In the genomic region with DNA sequence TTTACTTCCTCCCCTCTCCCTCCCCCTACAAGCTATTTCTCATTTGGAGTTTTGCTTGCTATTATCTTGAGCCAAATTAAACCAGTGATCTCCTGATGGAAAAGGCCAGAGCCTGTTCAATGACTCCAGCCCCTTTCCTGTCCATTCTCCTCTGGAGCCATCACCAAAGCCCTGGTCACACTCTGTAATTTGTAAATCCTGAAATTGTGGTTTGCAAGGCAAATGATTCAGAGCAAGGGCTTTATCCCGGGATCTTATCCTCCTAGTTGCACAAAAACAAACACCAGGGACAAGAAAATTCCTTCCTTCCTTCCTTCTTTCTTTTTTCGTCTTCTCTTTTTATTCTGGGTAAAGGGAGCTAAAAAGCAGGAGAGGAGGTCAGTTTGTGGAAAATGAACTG, we compare ENCODE assay signal across 22 cellular contexts.
DNase-seq lines count a peak whose midpoint lies in the region; ATAC-seq and TF ChIP-seq lines count a peak whose summit lies in the region.
"Had no signal": no experiment of that assay in that cellular context is flagged by ENCODE, and none has a peak within 500 bp of the region (broad histone marks: within the 10 kb centered on the region; RNA-seq: fewer than 3 reads in every experiment).

No MANE protein-coding gene starts in this region.

- no peak overlapping the region for H3K27ac Mint-ChIP-seq in activated naive CD4-positive, alpha-beta T cell treated with anti-CD3 and anti-CD28 coated beads for 36 hours
- no peak overlapping the region for H3K27ac Mint-ChIP-seq in activated naive CD4-positive, alpha-beta T cell treated with anti-CD3 and anti-CD28 coated beads, Interleukin-2, amount 50 U/mL, for 72 hours
- peak overlapping the region; percentile 32 for H3K27ac Mint-ChIP-seq in activated T-helper 17 cell treated with anti-CD3 and anti-CD28 coated beads, Interleukin-2, amount 50 U/mL, for 72 hours
- H3K27ac Mint-ChIP-seq in type B pancreatic cell, result peak overlapping the region; percentile 44
- H3K27ac Mint-ChIP-seq: natural killer cell treated with Interleukin-12 subunit alpha and Interleukin-12 subunit beta and Interleukin-15 and Interleukin-18, amount 100 ng/mL, for 72 hours; stimulated activated naive CD8-positive, alpha-beta T cell treated with anti-CD3 and anti-CD28 coated beads, Interleukin-15, Interleukin-2, amounts not matched to agents 100 ng/mL and 50 ng/mL, for 24 hours had no signal

- H3K27ac ChIP-seq in iPS-18a (ENCODE audit: low read length), result peak overlapping the region; percentile 86
- H3K27ac ChIP-seq: C4-2B, colonic mucosa, hepatocyte, HL-60, prostate gland had no signal

- CTCF ChIA-PET in activated naive CD4-positive, alpha-beta T cell treated with anti-CD3 and anti-CD28 coated beads for 36 hours (lab: Charles Lee), result no interaction called here

- no peaks in the 10 kb centered on the region for H3K9me3 ChIP-seq in iPS-18a (ENCODE audit: control insufficient read depth, low read depth, low read length)
- H3K9me3 ChIP-seq: colonic mucosa, prostate gland had no signal

- no peaks in the 10 kb centered on the region for H3K27me3 ChIP-seq in iPS-18a (ENCODE audit: control insufficient read depth, insufficient read depth, low read length)
- H3K27me3 ChIP-seq: colonic mucosa, hepatocyte had no signal

- H3K4me3 Mint-ChIP-seq in activated naive CD4-positive, alpha-beta T cell treated with anti-CD3 and anti-CD28 coated beads for 36 hours, result peak overlapping the region; percentile 28
- H3K4me3 Mint-ChIP-seq in activated T-helper 17 cell treated with anti-CD3 and anti-CD28 coated beads, Interleukin-2, amount 50 U/mL, for 72 hours, result no peak overlapping the region
- H3K4me3 Mint-ChIP-seq in type B pancreatic cell, result no peak overlapping the region
- H3K4me3 Mint-ChIP-seq: natural killer cell treated with Interleukin-12 subunit alpha and Interleukin-12 subunit beta and Interleukin-15 and Interleukin-18, amount 100 ng/mL, for 72 hours; stimulated activated naive CD8-positive, alpha-beta T cell treated with anti-CD3 and anti-CD28 coated beads, Interleukin-15, Interleukin-2, amounts not matched to agents 100 ng/mL and 50 ng/mL, for 24 hours had no signal

- no peaks in the 10 kb centered on the region for H3K27me3 Mint-ChIP-seq in activated naive CD4-positive, alpha-beta T cell treated with anti-CD3 and anti-CD28 coated beads for 36 hours (ENCODE audit: low read depth)
- no peaks in the 10 kb centered on the region for H3K27me3 Mint-ChIP-seq in activated T-helper 17 cell treated with anti-CD3 and anti-CD28 coated beads, Interleukin-2, amount 50 U/mL, for 72 hours
- no peaks in the 10 kb centered on the region for H3K27me3 Mint-ChIP-seq in type B pancreatic cell
- H3K27me3 Mint-ChIP-seq: stimulated activated naive CD8-positive, alpha-beta T cell treated with anti-CD3 and anti-CD28 coated beads, Interleukin-15, Interleukin-2, amounts not matched to agents 100 ng/mL and 50 ng/mL, for 24 hours had no signal

- peak overlapping the region; percentile 82 for H3K9ac ChIP-seq in iPS-18a (ENCODE audit: low read length)

- peaks cover 52% of the 10 kb centered on the region for H3K4me1 ChIP-seq in iPS-18a (ENCODE audit: control insufficient read depth, low read depth, low read length)
- H3K4me1 ChIP-seq: colonic mucosa, prostate gland had no signal

- peaks cover 16% of the 10 kb centered on the region for H3K4me1 Mint-ChIP-seq in activated naive CD4-positive, alpha-beta T cell treated with anti-CD3 and anti-CD28 coated beads for 36 hours (ENCODE audit: low read depth)
- no peaks in the 10 kb centered on the region for H3K4me1 Mint-ChIP-seq in activated T-helper 17 cell treated with anti-CD3 and anti-CD28 coated beads, Interleukin-2, amount 50 U/mL, for 72 hours
- peaks cover 21% of the 10 kb centered on the region for H3K4me1 Mint-ChIP-seq in type B pancreatic cell (ENCODE audit: unreplicated experiment)

- intact Hi-C loops in activated naive CD4-positive, alpha-beta T cell treated with anti-CD3 and anti-CD28 coated beads for 36 hours (cut with micrococcal nuclease), result loop anchor here (5.0 kb wide), 1 partner anchor 349 kb away; no protein-coding TSS in a partner anchor

- ATAC-seq in activated naive CD4-positive, alpha-beta T cell treated with anti-CD3 and anti-CD28 coated beads, Interleukin-2, amount 50 U/mL, for 72 hours, result no peak
- no peak for ATAC-seq in activated T-helper 17 cell treated with anti-CD3 and anti-CD28 coated beads, Interleukin-2, amount 50 U/mL, for 72 hours (replicated peaks)
- ATAC-seq: HCT116; natural killer cell treated with Interleukin-12 subunit alpha and Interleukin-12 subunit beta and Interleukin-15 and Interleukin-18, amount 100 ng/mL, for 72 hours had no signal

- no peak for TF ChIP-seq CTCF in type B pancreatic cell (conservative IDR thresholded peaks at IDR 0.05)

- no peaks in the 10 kb centered on the region for H3K36me3 ChIP-seq in iPS-18a (ENCODE audit: control insufficient read depth, low read depth, low read length)
- H3K36me3 ChIP-seq: colonic mucosa, prostate gland had no signal

- peak overlapping the region; percentile 46 for H3K4me3 ChIP-seq in iPS-18a (ENCODE audit: low read length)
- H3K4me3 ChIP-seq: colonic mucosa, hepatocyte, prostate gland had no signal

- no peak for DNase-seq in activated naive CD4-positive, alpha-beta T cell treated with anti-CD3 and anti-CD28 coated beads for 36 hours
- DNase-seq in activated naive CD4-positive, alpha-beta T cell treated with anti-CD3 and anti-CD28 coated beads, Interleukin-2, amount 50 U/mL, for 72 hours (ENCODE audit: low spot score in 2 of 2), result no peak
- DNase-seq in type B pancreatic cell (ENCODE audit: extremely low spot score, unreplicated experiment) (no peak), NCI-H524 treated with DMSO at 0.1 percent for 48 hours (lab: John Stamatoyannopoulos, UW) (no peak), NCI-H82 (lab: John Stamatoyannopoulos, UW) (no peak)
- no peak for DNase-seq in activated CD8-positive, alpha-beta memory T cell treated with anti-CD3 and anti-CD28 coated beads, Interleukin-2, amount 50 U/mL, for 4 hours
- DNase-seq: activated CD4-positive, alpha-beta T cell treated with anti-CD3 and anti-CD28 coated beads for 48 hours; activated gamma-delta T cell treated with Interleukin-2 at 50 U/mL for 16 hours; colonic mucosa; DMS 273 treated with DMSO at 0.1 percent for 48 hours; NCI-H187 treated with DMSO at 0.1 percent for 48 hours; SW 1271; trophoblast cell had no signal

- no peaks in the 10 kb centered on the region for H3K36me3 Mint-ChIP-seq in activated naive CD4-positive, alpha-beta T cell treated with anti-CD3 and anti-CD28 coated beads for 36 hours (ENCODE audit: low read depth)
- no peaks in the 10 kb centered on the region for H3K36me3 Mint-ChIP-seq in activated naive CD4-positive, alpha-beta T cell treated with anti-CD3 and anti-CD28 coated beads, Interleukin-2, amount 50 U/mL, for 72 hours
- no peaks in the 10 kb centered on the region for H3K36me3 Mint-ChIP-seq in activated T-helper 17 cell treated with anti-CD3 and anti-CD28 coated beads, Interleukin-2, amount 50 U/mL, for 72 hours (ENCODE audit: low read depth)
- no peaks in the 10 kb centered on the region for H3K36me3 Mint-ChIP-seq in type B pancreatic cell
- H3K36me3 Mint-ChIP-seq: natural killer cell treated with Interleukin-12 subunit alpha and Interleukin-12 subunit beta and Interleukin-15 and Interleukin-18, amount 100 ng/mL, for 72 hours had no signal

- no peaks in the 10 kb centered on the region for H3K9me3 Mint-ChIP-seq in activated naive CD4-positive, alpha-beta T cell treated with anti-CD3 and anti-CD28 coated beads for 36 hours
- no peaks in the 10 kb centered on the region for H3K9me3 Mint-ChIP-seq in activated naive CD4-positive, alpha-beta T cell treated with anti-CD3 and anti-CD28 coated beads, Interleukin-2, amount 50 U/mL, for 72 hours
- no peaks in the 10 kb centered on the region for H3K9me3 Mint-ChIP-seq in activated T-helper 17 cell treated with anti-CD3 and anti-CD28 coated beads, Interleukin-2, amount 50 U/mL, for 72 hours
- no peaks in the 10 kb centered on the region for H3K9me3 Mint-ChIP-seq in type B pancreatic cell
- H3K9me3 Mint-ChIP-seq: natural killer cell treated with Interleukin-12 subunit alpha and Interleukin-12 subunit beta and Interleukin-15 and Interleukin-18, amount 100 ng/mL, for 72 hours; stimulated activated naive CD8-positive, alpha-beta T cell treated with anti-CD3 and anti-CD28 coated beads, Interleukin-15, Interleukin-2, amounts not matched to agents 100 ng/mL and 50 ng/mL, for 24 hours had no signal

Comparison
In these comparisons a context has a peak if more than half of its experiments do, and no peak if none do; other contexts are left out.
1. H3K27ac Mint-ChIP-seq: peak in activated T-helper 17 cell treated with anti-CD3 and anti-CD28 coated beads, Interleukin-2, amount 50 U/mL, for 72 hours (single experiment) and type B pancreatic cell (single experiment); none in activated naive CD4-positive, alpha-beta T cell treated with anti-CD3 and anti-CD28 coated beads for 36 hours (single experiment) and activated naive CD4-positive, alpha-beta T cell treated with anti-CD3 and anti-CD28 coated beads, Interleukin-2, amount 50 U/mL, for 72 hours (0 of 2).